ENCODE assay signal across 26 cellular contexts in the genomic region with DNA sequence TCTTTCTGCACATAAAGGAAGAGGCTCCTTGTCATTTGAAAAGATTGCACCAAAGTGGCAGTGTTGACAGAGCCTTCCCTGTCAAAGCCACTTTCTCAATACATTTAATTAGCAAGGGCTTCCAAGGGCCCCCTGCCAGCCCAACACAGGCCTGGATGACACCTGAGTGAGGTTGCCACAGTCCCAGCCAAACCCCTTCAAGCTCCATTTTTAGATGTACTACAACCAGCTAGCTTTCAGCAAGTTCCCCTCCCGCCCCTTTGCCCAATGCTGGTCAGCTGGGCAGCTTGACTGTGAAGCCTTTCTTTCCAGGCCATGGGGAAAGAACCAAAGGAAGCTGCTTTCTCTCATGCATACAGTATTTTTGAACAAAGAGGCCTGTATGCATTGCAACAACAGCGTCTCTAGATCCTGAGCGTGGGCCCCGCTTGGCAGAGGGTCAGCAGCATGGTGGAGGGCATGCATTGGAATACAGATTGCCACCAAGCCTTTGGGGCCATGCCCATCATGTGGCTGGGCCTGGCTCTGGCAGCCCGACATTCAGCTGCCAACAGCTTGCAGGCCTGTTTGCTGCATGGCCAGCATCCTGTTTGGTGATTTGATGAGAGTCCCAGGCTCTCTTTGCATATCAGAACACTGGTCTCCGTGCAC.
DNase-seq lines count a peak whose midpoint lies in the region; ATAC-seq and FAIRE-seq lines count a peak whose summit lies in the region.
"Had no signal": no experiment of that assay in that cellular context is flagged by ENCODE, and none has a peak within 500 bp of the region (broad histone marks: within the 10 kb centered on the region; RNA-seq: fewer than 3 reads in every experiment).

No MANE protein-coding gene starts in this region.

- no peak for FAIRE-seq in HTR-8/SVneo (lab: Jason Lieb, UNC)
- FAIRE-seq: colon, D721Med, endometrium had no signal

- ATAC-seq in GM18858 (IDR thresholded peaks at IDR 0.05; ENCODE audit: unreplicated experiment): no peak
- ATAC-seq: activated CD8-positive, alpha-beta T cell treated with anti-CD3 and anti-CD28 coated beads for 36 hours; stimulated activated memory B cell treated with anti-CD40 and anti-IgM and Interleukin-4, amounts not matched to agents 10 μg/mL and 1 μg/mL and 100 μg/mL, for 72 hours had no signal

- DNase-seq in NCI-H146 (lab: John Stamatoyannopoulos, UW) (peak; percentile 10), NCI-H146 treated with DMSO at 0.1 percent for 48 hours (lab: John Stamatoyannopoulos, UW; ENCODE audit: unreplicated experiment) (no peak), cerebellum (ENCODE audit: low spot score) (peak; percentile 50), hippocampal formation (lab: John Stamatoyannopoulos, UW) (peak; percentile 93 to 94), superior temporal gyrus (ENCODE audit: extremely low spot score) (peak; percentile 98), HT-29 (ENCODE audit: low spot score) (no peak), HTR-8/SVneo (ENCODE audit: insufficient read length, low spot score) (no peak)
- DNase-seq: 8988T; activated B cell treated with CpG ODN at 0.5 μM for 24 hours; activated CD8-positive, alpha-beta T cell treated with anti-CD3 and anti-CD28 coated beads for 36 hours; activated naive CD4-positive, alpha-beta T cell treated with Interleukin-2 at 50 U/mL for 16 hours; activated T-cell treated with anti-CD3 and anti-CD28 coated beads, Interleukin-2, amount 50 U/mL, for 1 hour; aorta; GOT3; Kasumi-1; NCI-H1105; NCI-H2171 treated with DMSO at 0.1 percent for 48 hours; NCI-H82; Peyer's patch; retina; trophoblast cell had no signal

Comparison
In these comparisons a context has a peak if more than half of its experiments do, and no peak if none do; other contexts are left out.
1. DNase-seq: peak in NCI-H146 (single experiment), cerebellum (single experiment), hippocampal formation (2 of 2) and superior temporal gyrus (single experiment); none in NCI-H146 treated with DMSO at 0.1 percent for 48 hours (single experiment), HT-29 (single experiment) and HTR-8/SVneo (single experiment).